Comparison of ENCODE assay signal across 15 cellular contexts in the genomic region with DNA sequence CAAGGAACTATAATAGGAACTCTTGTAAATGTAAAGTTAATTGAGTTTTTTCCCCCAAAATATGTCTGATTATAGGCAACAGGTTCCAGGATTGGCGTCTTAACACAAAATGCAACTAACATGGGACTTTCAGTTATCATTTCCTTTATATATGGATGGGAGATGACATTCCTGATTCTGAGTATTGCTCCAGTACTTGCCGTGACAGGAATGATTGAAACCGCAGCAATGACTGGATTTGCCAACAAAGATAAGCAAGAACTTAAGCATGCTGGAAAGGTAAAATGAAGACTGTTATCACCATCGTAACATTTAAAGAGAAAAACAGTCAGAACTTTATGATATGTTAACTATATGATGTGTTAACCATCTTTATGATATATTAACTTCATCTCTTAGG.
A peak's percentile ranks its signal among the peaks of the same experiment; 100 is the strongest.
DNase-seq lines count a peak whose midpoint lies in the region; TF ChIP-seq lines count a peak whose summit lies in the region.
"Had no signal": no experiment of that assay in that cellular context is flagged by ENCODE, and none has a peak within 500 bp of the region (broad histone marks: within the 10 kb centered on the region; RNA-seq: fewer than 3 reads in every experiment).

No MANE protein-coding gene starts in this region.

- H3K36me3 ChIP-seq in HEK293 (ENCODE audit: control insufficient read depth in 2 of 2, insufficient read depth in 1 of 2, low read length in 2 of 2) (no peaks in the 10 kb centered on the region), ovary (no peaks in the 10 kb centered on the region)

- H3K9me3 ChIP-seq in HEK293 (ENCODE audit: control insufficient read depth, insufficient read depth, low read depth, low read length) (no peaks in the 10 kb centered on the region), ovary (no peaks in the 10 kb centered on the region)
- H3K9me3 ChIP-seq: Caco-2 had no signal

- 65 to 70% (median 68%) methylated on average over 4 of the region's 4 CpGs for WGBS in ovary, 3 donors

- peak; percentile 74 for DNase-seq in NCI-H226
- peak; percentile 61 for DNase-seq in epithelial cell of esophagus (ENCODE audit: low read depth)
- DNase-seq in ecto neural progenitor cell (ENCODE audit: low spot score) = no peak
- no peak for DNase-seq in ovary
- no peak for DNase-seq in NCI-H524 (lab: John Stamatoyannopoulos, UW)
- no peak for DNase-seq in AG08395 (ENCODE audit: low spot score)
- DNase-seq: ACHN; AML-193; Caco-2; CD4-positive, alpha-beta T cell; GDM1; H7 had no signal

- no peak overlapping the region for H3K27ac ChIP-seq in HEK293 (ENCODE audit: extremely low read depth, low read depth, low read length)
- H3K27ac ChIP-seq in ovary = no peak overlapping the region
- H3K27ac ChIP-seq: C4-2B had no signal

- CTCF ChIA-PET in HEK293 (lab: Yijun Ruan, JAX) = no interaction called here

- intact Hi-C loops in ovary (cut with DNase I) = no loop called here

- H3K27me3 ChIP-seq in ovary = no peaks in the 10 kb centered on the region

- H3K4me1 ChIP-seq in HEK293 (ENCODE audit: control insufficient read depth, insufficient read depth, low read length) (no peaks in the 10 kb centered on the region), ovary (ENCODE audit: insufficient read depth) (no peaks in the 10 kb centered on the region)

- no peak for TF ChIP-seq POLR2A in ovary (IDR thresholded peaks at IDR 0.05)

- POLR2A ChIA-PET in HEK293 (lab: Yijun Ruan, JAX) = no interaction called here

- H3K4me3 ChIP-seq in HEK293 (ENCODE audit: low read depth, low read length) (no peak overlapping the region), epithelial cell of esophagus (ENCODE audit: low read length) (no peak overlapping the region), ovary (no peak overlapping the region)
- H3K4me3 ChIP-seq: GM23338 had no signal

- no peak for TF ChIP-seq CTCF in HEK293 (tag by site-specific recombination; IDR thresholded peaks at IDR 0.05)
- TF ChIP-seq CTCF in epithelial cell of esophagus (IDR thresholded peaks at IDR 0.05; ENCODE audit: insufficient read depth, low read depth, low read length, missing control alignments) = no peak
- no peak for TF ChIP-seq CTCF in ovary (IDR thresholded peaks at IDR 0.05)

- TF ChIP-seq EP300 in ovary (IDR thresholded peaks at IDR 0.05) = no peak

TF ChIP-seq in HEK293, 187 proteins besides CTCF, POLR2A, EP300 and RAD21:
- TF ChIP-seq ZBTB7A (tag by site-specific recombination; IDR thresholded peaks at IDR 0.05; ENCODE audit: low read depth) = no peak
- TF ChIP-seq ZBTB20 (tag by site-specific recombination; IDR thresholded peaks at IDR 0.05) = no peak
- no peak for TF ChIP-seq ZNF514 (tag by site-specific recombination; IDR thresholded peaks at IDR 0.05)
- no peak for TF ChIP-seq ZBTB48 (tag by site-specific recombination; IDR thresholded peaks at IDR 0.05)
- no peak for TF ChIP-seq ZNF792 (tag by site-specific recombination; IDR thresholded peaks at IDR 0.05)
- no peak for TF ChIP-seq ZNF473 (tag by site-specific recombination; IDR thresholded peaks at IDR 0.05)
- TF ChIP-seq ZNF843 (tag by site-specific recombination; IDR thresholded peaks at IDR 0.05) = peak; percentile 38; the same call in 1 of the 2 replicates
TF ChIP-seq in HEK293: peak in this region for 1.

Comparison
In these comparisons a context has a peak if more than half of its experiments do, and no peak if none do; other contexts are left out.
1. DNase-seq: peak in NCI-H226 (single experiment) and epithelial cell of esophagus (single experiment); none in ecto neural progenitor cell (single experiment), ovary (0 of 5), NCI-H524 (0 of 2) and AG08395 (single experiment).